9 cellular contexts compared by ENCODE assay signal in genomic region chr22:29311468-29312217, GRCh38. TPM values are rescaled to one million over a fixed set of nuclear protein-coding genes. Genes with fewer than 3 reads are reported as not detected.
DNase-seq lines count a peak whose midpoint lies in the region; ATAC-seq and TF ChIP-seq lines count a peak whose summit lies in the region.
"Had no signal": no experiment of that assay in that cellular context is flagged by ENCODE, and none has a peak within 500 bp of the region (broad histone marks: within the 10 kb centered on the region; RNA-seq: fewer than 3 reads in every experiment).

No MANE protein-coding gene starts in this region.

- TF ChIP-seq CTCF in astrocyte of the spinal cord (IDR thresholded peaks at IDR 0.05; ENCODE audit: low read depth, low read length) (no peak), left lung (IDR thresholded peaks at IDR 0.05) (no peak), thoracic aorta (IDR thresholded peaks at IDR 0.05) (no peak), endodermal cell (conservative IDR thresholded peaks at IDR 0.05) (no peak)

- peaks cover 56 to 89% of the 10 kb centered on the region in 2 donors for H3K4me1 ChIP-seq in left lung
- peaks cover 54 to 76% of the 10 kb centered on the region in 2 donors for H3K4me1 ChIP-seq in thoracic aorta (ENCODE audit: control insufficient read depth in 1 of 2, low read depth in 2 of 2)
- peaks cover 8% of the 10 kb centered on the region for H3K4me1 ChIP-seq in endodermal cell (ENCODE audit: control insufficient read depth, insufficient read depth, low read length)

- in situ Hi-C loops in astrocyte of the spinal cord (cut with HindIII; ENCODE audit: low sequenced_read_pairs) = no loop called here

- no peak overlapping the region for H3K4me3 ChIP-seq in astrocyte of the spinal cord (ENCODE audit: low read depth, low read length)
- H3K4me3 ChIP-seq in left lung = no peak overlapping the region
- peak overlapping the region; percentile 69 for H3K4me3 ChIP-seq in thoracic aorta
- no peak overlapping the region for H3K4me3 ChIP-seq in endodermal cell (ENCODE audit: low read length)

- 94 to 95% methylated on average over 36 to 49 of the region's 49 CpGs for WGBS in endodermal cell (ENCODE audit: insufficient coverage in 1 of 2, insufficient read length in 1 of 2), 2 experiments

- peaks cover 10% of the 10 kb centered on the region for H3K9me3 Mint-ChIP-seq in endodermal cell
- no peaks in the 10 kb centered on the region for H3K9me3 Mint-ChIP-seq in immature natural killer cell
- H3K9me3 Mint-ChIP-seq: nephron had no signal

- peaks cover 34% of the 10 kb centered on the region for H3K27me3 Mint-ChIP-seq in endodermal cell (ENCODE audit: insufficient read depth)
- H3K27me3 Mint-ChIP-seq in immature natural killer cell (ENCODE audit: low read depth in 3 of 3) = peaks cover 11 to 15% (median 14%) of the 10 kb centered on the region in 3 donors

- peaks cover 0 to 11% of the 10 kb centered on the region in 2 donors for H3K36me3 ChIP-seq in left lung
- no peaks in the 10 kb centered on the region for H3K36me3 ChIP-seq in thoracic aorta
- H3K36me3 ChIP-seq in endodermal cell (ENCODE audit: control insufficient read depth, insufficient read depth, low read length) = no peaks in the 10 kb centered on the region

- H3K27me3 ChIP-seq in left lung = peaks cover 35 to 56% of the 10 kb centered on the region in 2 donors
- H3K27me3 ChIP-seq in thoracic aorta (replicated peaks; ENCODE audit: insufficient read depth) = peaks cover 15% of the 10 kb centered on the region
- H3K27me3 ChIP-seq in endodermal cell (ENCODE audit: control insufficient read depth, insufficient read depth, low read length, poor library complexity, severe bottlenecking) = peaks cover 38% of the 10 kb centered on the region

- peaks cover 19% of the 10 kb centered on the region for H3K4me1 Mint-ChIP-seq in endodermal cell
- peaks cover 13 to 17% of the 10 kb centered on the region in 2 donors for H3K4me1 Mint-ChIP-seq in immature natural killer cell

- intact Hi-C loops in left lung (cut with DNase I) = no loop called here

- H3K9ac ChIP-seq in endodermal cell (ENCODE audit: extremely low read depth, low read length, poor library complexity, severe bottlenecking) = no peak overlapping the region

- ATAC-seq in left lung (no peak), thoracic aorta (ENCODE audit: insufficient number of reproducible peaks, low FRiP score, low read depth) (no peak)

- H3K4me3 Mint-ChIP-seq in endodermal cell (no peak overlapping the region), immature natural killer cell (no peak overlapping the region)

- peak; percentile 76 for DNase-seq in DMS 273 (lab: John Stamatoyannopoulos, UW; ENCODE audit: unreplicated experiment)
- no peak for DNase-seq in DMS 273 treated with DMSO at 0.1 percent for 48 hours (lab: John Stamatoyannopoulos, UW)
- peak; percentile 38 for DNase-seq in astrocyte of the spinal cord (ENCODE audit: low read depth, low spot score)
- peak in 1 of 2 donors; percentile 82 for DNase-seq in left lung
- no peak for DNase-seq in thoracic aorta (ENCODE audit: low spot score)
- no peak for DNase-seq in endodermal cell
- no peak for DNase-seq in cerebellar nuclear complex (lab: John Stamatoyannopoulos, UW)
- DNase-seq in immature natural killer cell = no peak

- H3K27ac Mint-ChIP-seq in endodermal cell (no peak overlapping the region), immature natural killer cell (no peak overlapping the region)
- H3K27ac Mint-ChIP-seq: nephron had no signal

- H3K36me3 Mint-ChIP-seq in endodermal cell (ENCODE audit: low read depth) (peaks cover 11% of the 10 kb centered on the region), immature natural killer cell (no peaks in the 10 kb centered on the region)

- H3K27ac ChIP-seq in left lung (peak overlapping the region; percentile 62 to 83), thoracic aorta (peak overlapping the region; percentile 63 to 86), endodermal cell (ENCODE audit: low read depth, low read length) (no peak overlapping the region)

- no peaks in the 10 kb centered on the region for H3K9me3 ChIP-seq in left lung
- H3K9me3 ChIP-seq in thoracic aorta = no peaks in the 10 kb centered on the region
- H3K9me3 ChIP-seq in endodermal cell (ENCODE audit: control insufficient read depth, low read length) = no peaks in the 10 kb centered on the region

RNA-seq across cellular contexts. Expression of gene RASL10A, which starts 3.9 kb away (rescaled TPM):
- total RNA-seq in left lung = 1 to 10 TPM in 1 of 2 donors, under 1 TPM in 1; 0.96 to 1.8 TPM
- total RNA-seq in thoracic aorta = 1 to 10 TPM; 3.4 to 4.1 TPM
- total RNA-seq in endodermal cell = 1 to 10 TPM; 1.3 TPM
- 1.0 TPM for polyA plus RNA-seq in endodermal cell (2013, experiment 1 of 2)
- polyA plus RNA-seq in endodermal cell (2013, experiment 2 of 2) = 1.1 TPM
- polyA plus RNA-seq in immature natural killer cell = not detected

RNA-seq across cellular contexts. Expression of gene GAS2L1, which starts 5.2 kb away (rescaled TPM):
- 10 to 100 TPM; 30.6 to 32.6 TPM for total RNA-seq in left lung
- 10 to 100 TPM; 32.5 to 52.9 TPM for total RNA-seq in thoracic aorta
- 10 to 100 TPM; 22.2 to 24.9 TPM for total RNA-seq in endodermal cell
- polyA plus RNA-seq in endodermal cell (2013, experiment 1 of 2) = 13.9 TPM
- 14.7 TPM for polyA plus RNA-seq in endodermal cell (2013, experiment 2 of 2)
- polyA plus RNA-seq in immature natural killer cell = 1 to 10 TPM in 1 of 3 donors, under 1 TPM in 1, not detected in 1; 0.26 to 1.2 TPM

RNA-seq across cellular contexts. Expression of gene EWSR1, which starts 43.6 kb away (rescaled TPM):
- total RNA-seq in left lung (100 to 1,000 TPM; 125 to 189 TPM), thoracic aorta (100 to 1,000 TPM; 197 to 225 TPM), endodermal cell (100 to 1,000 TPM; 295 to 352 TPM)
- 394 TPM for polyA plus RNA-seq in endodermal cell (2013, experiment 1 of 2)
- polyA plus RNA-seq in endodermal cell (2013, experiment 2 of 2) = 355 TPM
- 100 to 1,000 TPM; 135 to 218 (median 214) TPM for polyA plus RNA-seq in immature natural killer cell

RNA-seq across cellular contexts. Expression of gene RHBDD3, which starts 43.9 kb away (rescaled TPM):
- total RNA-seq in left lung (10 to 100 TPM; 24.1 to 34.7 TPM), thoracic aorta (10 to 100 TPM; 23.9 to 36.7 TPM), endodermal cell (10 to 100 TPM; 65.0 to 75.2 TPM)
- polyA plus RNA-seq in endodermal cell (2013, experiment 1 of 2) = 45.2 TPM
- polyA plus RNA-seq in endodermal cell (2013, experiment 2 of 2) = 37.1 TPM
- polyA plus RNA-seq in immature natural killer cell = 10 to 100 TPM in 1 of 3 donors, 1 to 10 TPM in 2; 4.5 to 11.7 (median 5.4) TPM

Comparison
In these comparisons a context has a peak if more than half of its experiments do, and no peak if none do; other contexts are left out.
1. DNase-seq: peak in DMS 273 (single experiment) and astrocyte of the spinal cord (single experiment); none in DMS 273 treated with DMSO at 0.1 percent for 48 hours (single experiment), thoracic aorta (single experiment), endodermal cell (single experiment), cerebellar nuclear complex (0 of 2) and immature natural killer cell (0 of 3).